In the genomic region with DNA sequence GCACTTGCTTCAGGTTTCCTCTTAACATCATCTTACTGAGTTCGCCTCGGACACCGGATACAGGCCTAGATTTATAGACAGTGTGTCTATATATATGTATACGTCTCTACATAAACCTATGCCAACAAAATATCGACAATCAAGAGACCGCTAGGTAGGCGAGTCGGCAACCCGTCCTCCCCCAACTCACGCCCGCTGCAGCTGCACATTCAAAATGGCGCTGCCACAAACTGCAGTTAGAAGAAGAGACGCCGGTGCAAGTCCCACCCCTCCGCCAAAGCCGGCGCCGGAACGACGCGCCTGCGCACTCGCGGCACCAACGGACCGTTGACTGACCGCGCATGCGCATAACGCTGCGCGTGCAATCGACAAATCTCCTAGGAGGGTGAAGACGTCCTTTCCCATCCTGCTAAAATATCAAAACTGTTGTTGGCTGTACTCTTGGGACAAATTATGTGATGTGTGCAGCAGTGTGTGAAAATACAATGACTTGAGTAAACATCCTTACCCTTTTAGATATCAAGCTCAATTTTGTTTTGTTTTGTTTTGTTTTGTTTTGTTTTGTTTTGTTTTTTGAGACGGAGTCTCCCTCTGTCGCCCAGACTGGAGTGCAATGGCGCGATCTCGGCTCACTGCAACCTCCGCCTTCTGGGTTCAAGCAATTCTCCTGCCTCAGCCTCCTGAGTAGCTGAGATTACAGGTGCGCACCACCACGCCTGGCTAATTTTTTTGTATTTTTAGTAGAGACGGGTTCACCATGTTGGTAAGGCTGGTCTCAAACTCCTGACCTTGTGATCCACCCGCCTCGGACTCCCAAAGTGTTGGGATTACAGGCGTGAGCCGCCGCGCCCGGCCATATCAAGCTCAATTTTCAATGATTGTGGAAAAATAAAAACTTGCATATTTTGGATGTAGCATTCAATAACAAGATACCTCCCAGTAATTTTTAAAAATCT, we compare ENCODE assay signal across 8 cellular contexts. TPM values are rescaled to one million over a fixed set of nuclear protein-coding genes. Genes with fewer than 3 reads are reported as not detected.
A peak's percentile ranks its signal among the peaks of the same experiment; 100 is the strongest.
DNase-seq lines count a peak whose midpoint lies in the region; ATAC-seq and TF ChIP-seq lines count a peak whose summit lies in the region.
"Not testable (repeated sequence)": the region's sequence is repeated elsewhere in the genome, so short reads cannot be mapped to it uniquely, and the experiment has no call there.

A gene with protein sequence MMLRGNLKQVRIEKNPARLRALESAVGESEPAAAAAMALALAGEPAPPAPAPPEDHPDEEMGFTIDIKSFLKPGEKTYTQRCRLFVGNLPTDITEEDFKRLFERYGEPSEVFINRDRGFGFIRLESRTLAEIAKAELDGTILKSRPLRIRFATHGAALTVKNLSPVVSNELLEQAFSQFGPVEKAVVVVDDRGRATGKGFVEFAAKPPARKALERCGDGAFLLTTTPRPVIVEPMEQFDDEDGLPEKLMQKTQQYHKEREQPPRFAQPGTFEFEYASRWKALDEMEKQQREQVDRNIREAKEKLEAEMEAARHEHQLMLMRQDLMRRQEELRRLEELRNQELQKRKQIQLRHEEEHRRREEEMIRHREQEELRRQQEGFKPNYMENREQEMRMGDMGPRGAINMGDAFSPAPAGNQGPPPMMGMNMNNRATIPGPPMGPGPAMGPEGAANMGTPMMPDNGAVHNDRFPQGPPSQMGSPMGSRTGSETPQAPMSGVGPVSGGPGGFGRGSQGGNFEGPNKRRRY (minus strand): TSS at position 219 of the 956 bp plus-strand sequence. CDS start 188 bp downstream, at position 31.

- H3K4me1 ChIP-seq in rectal smooth muscle tissue (ENCODE audit: control insufficient read depth, insufficient read depth, low read length); aorta (ENCODE audit: control insufficient read depth in 1 of 2, insufficient read depth in 2 of 2, low read length in 2 of 2): not testable (repeated sequence)

- H3K4me3 ChIP-seq in rectal smooth muscle tissue (ENCODE audit: low read length) (peak within 1 kb of the TSS; percentile 73), aorta (ENCODE audit: low read length in 2 of 2) (peak within 1 kb of the TSS; percentile 81 to 87)

- H3K27ac ChIP-seq in rectal smooth muscle tissue (ENCODE audit: low read depth, low read length): peak within 1 kb of the TSS; percentile 87
- peak within 1 kb of the TSS; percentile 65 to 94 for H3K27ac ChIP-seq in aorta (ENCODE audit: low read depth in 1 of 2, low read length in 2 of 2)

- not testable (repeated sequence) for H3K27me3 ChIP-seq in rectal smooth muscle tissue (ENCODE audit: control insufficient read depth, insufficient read depth, low read length); aorta (ENCODE audit: control insufficient read depth in 1 of 2, insufficient read depth in 2 of 2, low read length in 1 of 2)

- DNase-seq in NCI-H2081 (lab: John Stamatoyannopoulos, UW): peak; percentile 89 to 90
- DNase-seq in T1000 (lab: John Stamatoyannopoulos, UW): peak; percentile 93
- DNase-seq in astrocyte of the hippocampus (ENCODE audit: low read depth, low spot score): peak; percentile 98
- DNase-seq in hepatic stellate cell (ENCODE audit: low spot score): peak; percentile 98
- peak; percentile 97 to 99 for DNase-seq in aorta

- WGBS in aorta, 2 donors: 19 to 21% methylated on average over 50 of the region's 50 CpGs

- not testable (repeated sequence) for H3K36me3 ChIP-seq in rectal smooth muscle tissue (ENCODE audit: control insufficient read depth, insufficient read depth, low read length); aorta (ENCODE audit: control insufficient read depth in 1 of 2, insufficient read depth in 2 of 2, low read length in 1 of 2)

- not testable (repeated sequence) for H3K9me3 ChIP-seq in aorta (ENCODE audit: control insufficient read depth, low read length)

- H3K9ac ChIP-seq in rectal smooth muscle tissue (ENCODE audit: low read length): peak within 1 kb of the TSS; percentile 14

- ATAC-seq in GM18505 (IDR thresholded peaks at IDR 0.05; ENCODE audit: unreplicated experiment): peak; percentile 91
- peak; percentile 83 for ATAC-seq in HG02981 (IDR thresholded peaks at IDR 0.05; ENCODE audit: unreplicated experiment)
- peak; percentile 98 for ATAC-seq in aorta (ENCODE audit: low FRiP score)

- intact Hi-C loops in aorta (cut with DNase I): loop anchor here (5.0 to 10.0 kb wide), 4 partner anchors 79 to 174 kb away; partner anchors contain the start of genes ZMYM5 (in 2 of the 2), MPHOSPH8 (in 1 of the 2) and ZMYM2 (in 1 of the 2)

- TF ChIP-seq POLR2A in GM18505 (IDR thresholded peaks at IDR 0.05; ENCODE audit: borderline replicate concordance, extremely low read depth, insufficient read depth, insufficient read length): peak; percentile 95

RNA-seq across cellular contexts. Expression of the gene that starts here (rescaled TPM):
- 10 to 100 TPM; 44.9 to 61.3 TPM for total RNA-seq in aorta
- 10 to 100 TPM; 17.7 to 29.7 TPM for polyA plus RNA-seq in aorta

Comparison
In these comparisons a context has a peak if more than half of its experiments do, and no peak if none do; other contexts are left out.
1. Peak in every context shown above with its lines: DNase-seq, ATAC-seq, H3K4me3 ChIP-seq and H3K27ac ChIP-seq.